ENCODE assay signal across 8 cellular contexts in genomic region chr5:177447066-177447610, GRCh38. TPM values are rescaled to one million over a fixed set of nuclear protein-coding genes. Genes with fewer than 3 reads are reported as not detected.
DNase-seq lines count a peak whose midpoint lies in the region; ATAC-seq, FAIRE-seq and TF ChIP-seq lines count a peak whose summit lies in the region.

No MANE protein-coding gene starts in this region.

- H2AK5ac ChIP-seq in H1 (ENCODE audit: low read depth, low read length) = no peak overlapping the region

- peak overlapping the region; percentile 44 for H3K4ac ChIP-seq in H1 (replicated peaks; ENCODE audit: insufficient read length, low read depth, low read length)

- H2BK5ac ChIP-seq in H1 (ENCODE audit: low read depth, low read length) = peak overlapping the region; percentile 68; the same call in 1 of the 2 replicates

- no peak for TF ChIP-seq POLR2A in H1 (IDR thresholded peaks at IDR 0.05; ENCODE audit: control extremely low read depth in 1 of 2, low read depth in 2 of 2, low read length in 2 of 2)

- peaks cover 0 to 18% (median 5%) of the 10 kb centered on the region in 4 experiments; a peak in 5 of 7 replicates for H3K27me3 ChIP-seq in H1 (replicated peaks in 1 of 4; ENCODE audit: control insufficient read depth in 3 of 4, extremely low read depth in 1 of 4, insufficient read depth in 3 of 4, low read length in 3 of 4)

- no peaks in the 10 kb centered on the region for H3K79me2 ChIP-seq in H1 (ENCODE audit: control insufficient read depth in 1 of 2, insufficient read depth in 2 of 2, low read length in 2 of 2)

- H3K27ac ChIP-seq in H1 (ENCODE audit: low read depth, low read length) (0 out of 2 replicates have a peak overlapping the region, but pooled peaks have one; percentile 54), substantia nigra (ENCODE audit: low read depth, low read length, poor library complexity, severe bottlenecking) (peak overlapping the region; percentile 82)

- TF ChIP-seq RAD21 in H1 (IDR thresholded peaks at IDR 0.05 in 1 of 2, conservative IDR thresholded peaks at IDR 0.05 in 1 of 2; ENCODE audit: low read depth in 2 of 2, low read length in 2 of 2) = no peak

- no peak overlapping the region for H3K27ac Mint-ChIP-seq in activated CD4-positive, alpha-beta memory T cell treated with anti-CD3 and anti-CD28 coated beads, Interleukin-2, amount 10 ng/mL, durations not matched to agents 7 days and 5 days

- no peak for FAIRE-seq in H1 (lab: Jason Lieb, UNC)

- H2BK20ac ChIP-seq in H1 (ENCODE audit: low read length) = no peak overlapping the region

- no peak for TF ChIP-seq EP300 in H1 (IDR thresholded peaks at IDR 0.05; ENCODE audit: borderline replicate concordance in 1 of 2, low read depth in 2 of 2, low read length in 2 of 2)

- no peak overlapping the region for H2BK15ac ChIP-seq in H1 (ENCODE audit: low read length)

- peaks cover 0 to 30% (median 15%) of the 10 kb centered on the region in 4 experiments; a peak in 6 of 7 replicates for H3K4me1 ChIP-seq in H1 (replicated peaks in 1 of 4; ENCODE audit: control insufficient read depth in 3 of 4, insufficient read depth in 4 of 4, low read length in 3 of 4)

- H3K4me3 ChIP-seq in H1 (ENCODE audit: extremely low read depth in 1 of 4, insufficient read depth in 2 of 4, low read depth in 3 of 4, low read length in 4 of 4) = peak overlapping the region; percentile 46 to 74 (median 64)

- H4K8ac ChIP-seq in H1 (ENCODE audit: extremely low read depth, insufficient read depth, low read length) = peak overlapping the region; percentile 87

- no peak for TF ChIP-seq CTCF in H1 (IDR thresholded peaks at IDR 0.05; ENCODE audit: control extremely low read depth in 1 of 3, insufficient read depth in 1 of 3, low read depth in 1 of 3, low read length in 3 of 3)

- peak; percentile 39 for ATAC-seq in GM18502 (IDR thresholded peaks at IDR 0.05; ENCODE audit: poor library complexity, unreplicated experiment)
- ATAC-seq in HG02938 (IDR thresholded peaks at IDR 0.05; ENCODE audit: unreplicated experiment) = peak; percentile 40

- no peak overlapping the region for H2BK120ac ChIP-seq in H1 (replicated peaks; ENCODE audit: low read depth, low read length)

- H2BK12ac ChIP-seq in H1 (ENCODE audit: low read depth, low read length) = peak overlapping the region; percentile 20; the same call in 1 of the 2 replicates

- CTCF ChIA-PET in activated CD4-positive, alpha-beta memory T cell treated with anti-CD3 and anti-CD28 coated beads, Interleukin-2, amount 10 ng/mL, durations not matched to agents 7 days and 5 days (lab: Charles Lee) = interaction anchor here (0.6 to 17.6 kb wide), 6 partner anchors 10 to 68 kb away, joined by 3 to 467 read pairs (median 10); partner anchors contain the start of genes F12, GRK6 and PFN3
- CTCF ChIA-PET in H1 (lab: Charles Lee; ENCODE audit: partially characterized antibody) = interaction anchor here (0.8 to 23.6 kb wide), 13 partner anchors 10 to 139 kb away, joined by 3 to 430 read pairs (median 8); partner anchors contain the start of genes F12, PDLIM7, PFN3 and SLC34A1

- peaks cover 51% of the 10 kb centered on the region for H3K4me1 Mint-ChIP-seq in activated CD4-positive, alpha-beta memory T cell treated with anti-CD3 and anti-CD28 coated beads, Interleukin-2, amount 10 ng/mL, durations not matched to agents 7 days and 5 days

- H3K36me3 Mint-ChIP-seq in activated CD4-positive, alpha-beta memory T cell treated with anti-CD3 and anti-CD28 coated beads, Interleukin-2, amount 10 ng/mL, durations not matched to agents 7 days and 5 days (ENCODE audit: low read depth) = peaks cover 10% of the 10 kb centered on the region

- peak overlapping the region; percentile 57 for H4K91ac ChIP-seq in H1 (replicated peaks; ENCODE audit: insufficient read length, low read length)

- peaks cover 0 to 2% (median 0%) of the 10 kb centered on the region in 4 experiments; a peak in 1 of 8 replicates for H3K36me3 ChIP-seq in H1 (ENCODE audit: control insufficient read depth in 2 of 4, insufficient read depth in 4 of 4, low read length in 3 of 4)

- no peak overlapping the region for H3K56ac ChIP-seq in H1 (replicated peaks; ENCODE audit: insufficient read length, low read depth, low read length)

- no peaks in the 10 kb centered on the region; the same call in none of the 2 replicates for H3K79me1 ChIP-seq in H1 (ENCODE audit: low read depth, low read length)

- POLR2A ChIA-PET in activated CD4-positive, alpha-beta memory T cell treated with anti-CD3 and anti-CD28 coated beads, Interleukin-2, amount 10 ng/mL, durations not matched to agents 7 days and 5 days (lab: Charles Lee) = interaction anchor here (1.0 to 20.7 kb wide), 11 partner anchors 8 to 135 kb away, joined by 3 to 654 read pairs (median 8); partner anchors contain the start of genes F12, GRK6, LMAN2 and MXD3
- POLR2A ChIA-PET in H1 (lab: Charles Lee; ENCODE audit: partially characterized antibody) = interaction anchor here (0.7 to 67.5 kb wide), 16 partner anchors 22 to 136 kb away, joined by 3 to 3349 read pairs (median 4); partner anchors contain the start of genes DBN1, DOK3, GRK6 and MXD3

- H3K23ac ChIP-seq in H1 (ENCODE audit: insufficient read length) = no peak overlapping the region

- DNase-seq in 8988T = peak; percentile 80
- peak; percentile 83 for DNase-seq in NCI-H2196 (lab: John Stamatoyannopoulos, UW; ENCODE audit: unreplicated experiment)
- peak; percentile 73 for DNase-seq in activated CD4-positive, alpha-beta memory T cell treated with anti-CD3 and anti-CD28 coated beads, Interleukin-2, amount 10 ng/mL, durations not matched to agents 7 days and 5 days
- DNase-seq in H1 (ENCODE audit: low read depth in 1 of 2, low spot score in 2 of 2) = peak in 1 of 2 experiments; percentile 82
- DNase-seq in midbrain (lab: John Stamatoyannopoulos, UW) = peak; percentile 74
- peak in 46 of 49 donors; percentile 23 to 84 (median 66) for DNase-seq in substantia nigra (lab: John Stamatoyannopoulos, UW)

- H3K4me3 Mint-ChIP-seq in activated CD4-positive, alpha-beta memory T cell treated with anti-CD3 and anti-CD28 coated beads, Interleukin-2, amount 10 ng/mL, durations not matched to agents 7 days and 5 days = peak overlapping the region; percentile 61

- H3K9me3 Mint-ChIP-seq in activated CD4-positive, alpha-beta memory T cell treated with anti-CD3 and anti-CD28 coated beads, Interleukin-2, amount 10 ng/mL, durations not matched to agents 7 days and 5 days = no peaks in the 10 kb centered on the region

- peaks cover 0 to 7% of the 10 kb centered on the region in 2 experiments for H4K20me1 ChIP-seq in H1 (replicated peaks in 1 of 2; ENCODE audit: control insufficient read depth in 1 of 2, insufficient read depth in 2 of 2, low read length in 2 of 2)

- H2AFZ ChIP-seq in H1 (ENCODE audit: low read length) = no peak overlapping the region

- peaks cover 9% of the 10 kb centered on the region for H3K23me2 ChIP-seq in H1 (ENCODE audit: low read depth, low read length)

- peak overlapping the region; percentile 89 to 93 for H3K4me2 ChIP-seq in H1 (ENCODE audit: insufficient read depth in 1 of 2, low read depth in 2 of 2, low read length in 2 of 2)

- peaks cover 13% of the 10 kb centered on the region for H3K27me3 Mint-ChIP-seq in activated CD4-positive, alpha-beta memory T cell treated with anti-CD3 and anti-CD28 coated beads, Interleukin-2, amount 10 ng/mL, durations not matched to agents 7 days and 5 days

- no peaks in the 10 kb centered on the region for H3K9me3 ChIP-seq in H1 (ENCODE audit: insufficient read depth in 2 of 2, low read depth in 1 of 2, low read length in 1 of 2)

- H4K5ac ChIP-seq in H1 (ENCODE audit: insufficient read length, low read depth, low read length) = peak overlapping the region; percentile 93

- peak overlapping the region in 2 of 4 experiments; percentile 74 to 76; a peak in 2 of 7 replicates for H3K9ac ChIP-seq in H1 (replicated peaks in 1 of 4; ENCODE audit: extremely low read depth in 1 of 4, low read depth in 3 of 4, low read length in 3 of 4)

- peak overlapping the region; percentile 93 for H3K18ac ChIP-seq in H1 (ENCODE audit: extremely low read depth, low read length)

- 0% methylated on average over 1 of the region's 52 CpGs; no CpG with 5 or more reads in 1 of the 2 experiments for WGBS in H1 (ENCODE audit: extremely low coverage in 1 of 2, insufficient coverage in 1 of 2, insufficient read length in 1 of 2, insufficient replicate concordance in 2 of 2, low coverage in 1 of 2, low lambda C conversion rate in 2 of 2, missing lambda C conversion rate in 1 of 2), 2 experiments

- no peak overlapping the region for H3K14ac ChIP-seq in H1 (ENCODE audit: insufficient read length)

RNA-seq across cellular contexts. Expression of gene PRR7, which starts 0.5 kb away (rescaled TPM):
- total RNA-seq in activated CD4-positive, alpha-beta memory T cell treated with anti-CD3 and anti-CD28 coated beads, Interleukin-2, amount 10 ng/mL, durations not matched to agents 7 days and 5 days = 1 to 10 TPM; 4.9 to 5.8 TPM
- 8.0 and 8.6 TPM in 2 replicates for total RNA-seq in H1 (2021; fragmentation: NEBNext Ultra II Directional; extraction: Animal tissue kit (Norgen Biotek cat#: 25700))
- polyA plus RNA-seq in H1 (2011; rRNA removed) = 11.8 and 23.1 TPM in 2 replicates
- polyA plus RNA-seq in H1 (2011; cell fraction: cytosol; rRNA removed) = 11.7 TPM
- polyA plus RNA-seq in H1 (2011; cell fraction: nucleus; rRNA removed) = 12.5 TPM
- 0.79 to 4.9 TPM (median 4.9 TPM) in 4 replicates for polyA plus RNA-seq in H1 (2012, experiment 1 of 2)
- 2.8 TPM for polyA plus RNA-seq in H1 (2012, experiment 2 of 2)
- 5.2 TPM for polyA plus RNA-seq in H1 (2013, experiment 1 of 2)
- polyA plus RNA-seq in H1 (2013, experiment 2 of 2) = 4.9 TPM
- 0.12 and 0.13 TPM in 2 replicates for polyA minus RNA-seq in H1 (2011; rRNA and poly(A)+ RNA removed)
- 5.2 TPM for polyA minus RNA-seq in H1 (2011; cell fraction: cytosol; rRNA and poly(A)+ RNA removed)
- 7.5 TPM for polyA minus RNA-seq in H1 (2011; cell fraction: nucleus; rRNA and poly(A)+ RNA removed)

RNA-seq across cellular contexts. Expression of gene GRK6, which starts 20.7 kb away (rescaled TPM):
- 100 to 1,000 TPM; 206 to 208 TPM for total RNA-seq in activated CD4-positive, alpha-beta memory T cell treated with anti-CD3 and anti-CD28 coated beads, Interleukin-2, amount 10 ng/mL, durations not matched to agents 7 days and 5 days
- 52.0 and 57.8 TPM in 2 replicates for total RNA-seq in H1 (2021; fragmentation: NEBNext Ultra II Directional; extraction: Animal tissue kit (Norgen Biotek cat#: 25700))
- 31.8 and 50.8 TPM in 2 replicates for polyA plus RNA-seq in H1 (2011; rRNA removed)
- polyA plus RNA-seq in H1 (2011; cell fraction: cytosol; rRNA removed) = 43.3 TPM
- 53.8 TPM for polyA plus RNA-seq in H1 (2011; cell fraction: nucleus; rRNA removed)
- 32.8 to 46.4 TPM (median 42.2 TPM) in 4 replicates for polyA plus RNA-seq in H1 (2012, experiment 1 of 2)
- polyA plus RNA-seq in H1 (2012, experiment 2 of 2) = 38.4 TPM
- polyA plus RNA-seq in H1 (2013, experiment 1 of 2) = 23.7 TPM
- 24.5 TPM for polyA plus RNA-seq in H1 (2013, experiment 2 of 2)
- 21.9 and 25.8 TPM in 2 replicates for polyA minus RNA-seq in H1 (2011; rRNA and poly(A)+ RNA removed)
- polyA minus RNA-seq in H1 (2011; cell fraction: cytosol; rRNA and poly(A)+ RNA removed) = 27.7 TPM
- polyA minus RNA-seq in H1 (2011; cell fraction: nucleus; rRNA and poly(A)+ RNA removed) = 39.0 TPM

RNA-seq across cellular contexts. Expression of gene DBN1, which starts 26.3 kb away (rescaled TPM):
- total RNA-seq in activated CD4-positive, alpha-beta memory T cell treated with anti-CD3 and anti-CD28 coated beads, Interleukin-2, amount 10 ng/mL, durations not matched to agents 7 days and 5 days = 1 to 10 TPM; 4.9 to 5.0 TPM
- 325 and 333 TPM in 2 replicates for total RNA-seq in H1 (2021; fragmentation: NEBNext Ultra II Directional; extraction: Animal tissue kit (Norgen Biotek cat#: 25700))
- polyA plus RNA-seq in H1 (2011; rRNA removed) = 168 and 250 TPM in 2 replicates
- 212 TPM for polyA plus RNA-seq in H1 (2011; cell fraction: cytosol; rRNA removed)
- polyA plus RNA-seq in H1 (2011; cell fraction: nucleus; rRNA removed) = 1,074 TPM
- 188 to 314 TPM (median 284 TPM) in 4 replicates for polyA plus RNA-seq in H1 (2012, experiment 1 of 2)
- 241 TPM for polyA plus RNA-seq in H1 (2012, experiment 2 of 2)
- 332 TPM for polyA plus RNA-seq in H1 (2013, experiment 1 of 2)
- polyA plus RNA-seq in H1 (2013, experiment 2 of 2) = 350 TPM
- polyA minus RNA-seq in H1 (2011; rRNA and poly(A)+ RNA removed) = 120 and 154 TPM in 2 replicates
- 133 TPM for polyA minus RNA-seq in H1 (2011; cell fraction: cytosol; rRNA and poly(A)+ RNA removed)
- polyA minus RNA-seq in H1 (2011; cell fraction: nucleus; rRNA and poly(A)+ RNA removed) = 288 TPM

RNA-seq across cellular contexts. Expression of gene F12, which starts 37.8 kb away (rescaled TPM):
- 1 to 10 TPM; 1.5 to 1.6 TPM for total RNA-seq in activated CD4-positive, alpha-beta memory T cell treated with anti-CD3 and anti-CD28 coated beads, Interleukin-2, amount 10 ng/mL, durations not matched to agents 7 days and 5 days
- 5.4 and 6.5 TPM in 2 replicates for total RNA-seq in H1 (2021; fragmentation: NEBNext Ultra II Directional; extraction: Animal tissue kit (Norgen Biotek cat#: 25700))
- polyA plus RNA-seq in H1 (2011; rRNA removed) = 7.8 and 12.0 TPM in 2 replicates
- 6.0 TPM for polyA plus RNA-seq in H1 (2011; cell fraction: cytosol; rRNA removed)
- polyA plus RNA-seq in H1 (2011; cell fraction: nucleus; rRNA removed) = 5.0 TPM
- 3.5 to 7.1 TPM (median 4.9 TPM) in 4 replicates for polyA plus RNA-seq in H1 (2012, experiment 1 of 2)
- 3.5 TPM for polyA plus RNA-seq in H1 (2012, experiment 2 of 2)
- 2.6 TPM for polyA plus RNA-seq in H1 (2013, experiment 1 of 2)
- polyA plus RNA-seq in H1 (2013, experiment 2 of 2) = 3.1 TPM
- 0.85 and 0.88 TPM in 2 replicates for polyA minus RNA-seq in H1 (2011; rRNA and poly(A)+ RNA removed)
- 2.3 TPM for polyA minus RNA-seq in H1 (2011; cell fraction: cytosol; rRNA and poly(A)+ RNA removed)
- 2.7 TPM for polyA minus RNA-seq in H1 (2011; cell fraction: nucleus; rRNA and poly(A)+ RNA removed)

RNA-seq across cellular contexts. Expression of gene PFN3, which starts 46.7 kb away (rescaled TPM):
- total RNA-seq in activated CD4-positive, alpha-beta memory T cell treated with anti-CD3 and anti-CD28 coated beads, Interleukin-2, amount 10 ng/mL, durations not matched to agents 7 days and 5 days = not detected
- not detected in 2 replicates for total RNA-seq in H1 (2021; fragmentation: NEBNext Ultra II Directional; extraction: Animal tissue kit (Norgen Biotek cat#: 25700))
- polyA plus RNA-seq in H1 (2011; rRNA removed) = not detected in 2 replicates
- not detected for polyA plus RNA-seq in H1 (2011; cell fraction: cytosol; rRNA removed)
- not detected for polyA plus RNA-seq in H1 (2011; cell fraction: nucleus; rRNA removed)
- not detected in 4 replicates for polyA plus RNA-seq in H1 (2012, experiment 1 of 2)
- polyA plus RNA-seq in H1 (2012, experiment 2 of 2) = not detected
- not detected for polyA plus RNA-seq in H1 (2013, experiment 1 of 2)
- not detected for polyA plus RNA-seq in H1 (2013, experiment 2 of 2)
- not detected in 2 replicates for polyA minus RNA-seq in H1 (2011; rRNA and poly(A)+ RNA removed)
- not detected for polyA minus RNA-seq in H1 (2011; cell fraction: cytosol; rRNA and poly(A)+ RNA removed)
- polyA minus RNA-seq in H1 (2011; cell fraction: nucleus; rRNA and poly(A)+ RNA removed) = not detected

Comparison
In these comparisons a context has a peak if more than half of its experiments do, and no peak if none do; other contexts are left out.
1. RNA of gene DBN1, which starts 26.3 kb away (total RNA-seq): 325 to 333 TPM in H1; 4.9 to 5.0 TPM in activated CD4-positive, alpha-beta memory T cell treated with anti-CD3 and anti-CD28 coated beads, Interleukin-2, amount 10 ng/mL, durations not matched to agents 7 days and 5 days; every median in the first group is over 10 times any median in the second.